10 cellular contexts compared by ENCODE assay signal in the genomic region with DNA sequence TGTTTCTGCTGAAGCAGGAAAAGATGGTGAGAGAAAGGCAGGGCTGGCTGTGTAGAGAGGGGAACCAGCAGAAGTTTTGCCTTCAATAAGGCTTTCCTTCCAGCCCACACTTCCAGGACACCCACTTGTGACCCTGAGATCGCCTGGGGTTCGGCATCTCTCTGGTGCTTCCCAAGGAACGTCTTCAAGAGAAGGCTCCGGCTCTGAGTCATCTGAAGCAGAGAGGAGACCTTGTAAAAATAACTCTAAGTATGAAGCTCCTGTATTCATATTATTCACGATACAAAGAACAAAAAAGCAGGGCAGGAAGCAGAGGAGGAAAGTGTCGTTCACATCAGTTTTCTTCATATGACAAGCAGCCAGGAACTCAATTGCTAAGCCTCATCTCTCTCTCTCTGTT.
DNase-seq lines count a peak whose midpoint lies in the region; ATAC-seq and TF ChIP-seq lines count a peak whose summit lies in the region.
"Had no signal": no experiment of that assay in that cellular context is flagged by ENCODE, and none has a peak within 500 bp of the region (broad histone marks: within the 10 kb centered on the region; RNA-seq: fewer than 3 reads in every experiment).

No MANE protein-coding gene starts in this region.

- BruUV-seq in Calu3 (replicated peaks; lab: Mats Ljungman, UMichigan) = no TSS peak

- H3F3A ChIP-seq in MM.1S (ENCODE audit: insufficient read depth, low read length) = no peaks in the 10 kb centered on the region

- CTCF ChIA-PET in CD4-positive, alpha-beta T cell (lab: Charles Lee) = interaction anchor here (1.8 kb wide), 1 partner anchor 235 kb away, joined by 4 read pairs; no protein-coding TSS in a partner anchor
- CTCF ChIA-PET in Calu3 (lab: Charles Lee) = no interaction called here

- no peak overlapping the region for H3K4me3 ChIP-seq in MM.1S (ENCODE audit: low read length)
- H3K4me3 ChIP-seq: coronary artery had no signal

- H3K27me3 Mint-ChIP-seq in CD4-positive, alpha-beta T cell = no peaks in the 10 kb centered on the region
- H3K27me3 Mint-ChIP-seq in dendritic cell treated with granulocyte-macrophage colony-stimulating factor and Interleukin-4, amounts not matched to agents 40 ng/mL and 50 ng/mL, for 4 days = no peaks in the 10 kb centered on the region
- no peaks in the 10 kb centered on the region for H3K27me3 Mint-ChIP-seq in Calu3 (ENCODE audit: unreplicated experiment)

- peaks cover 9% of the 10 kb centered on the region for H3K36me3 Mint-ChIP-seq in CD4-positive, alpha-beta T cell (ENCODE audit: low read depth)
- peaks cover 32% of the 10 kb centered on the region for H3K36me3 Mint-ChIP-seq in dendritic cell treated with granulocyte-macrophage colony-stimulating factor and Interleukin-4, amounts not matched to agents 40 ng/mL and 50 ng/mL, for 4 days (ENCODE audit: low read depth)
- H3K36me3 Mint-ChIP-seq in Calu3 (ENCODE audit: insufficient read depth, unreplicated experiment) = peaks cover 23% of the 10 kb centered on the region

- H3K4me1 Mint-ChIP-seq in CD4-positive, alpha-beta T cell (ENCODE audit: low read depth) = peaks cover 59% of the 10 kb centered on the region
- peaks cover 71% of the 10 kb centered on the region for H3K4me1 Mint-ChIP-seq in dendritic cell treated with granulocyte-macrophage colony-stimulating factor and Interleukin-4, amounts not matched to agents 40 ng/mL and 50 ng/mL, for 4 days (ENCODE audit: low read depth)
- peaks cover 59% of the 10 kb centered on the region for H3K4me1 Mint-ChIP-seq in Calu3 (ENCODE audit: low read depth, unreplicated experiment)

- peak overlapping the region; percentile 28 for H3K27ac Mint-ChIP-seq in CD4-positive, alpha-beta T cell
- H3K27ac Mint-ChIP-seq in dendritic cell treated with granulocyte-macrophage colony-stimulating factor and Interleukin-4, amounts not matched to agents 40 ng/mL and 50 ng/mL, for 4 days = peak overlapping the region; percentile 87
- H3K27ac Mint-ChIP-seq in Calu3 (ENCODE audit: unreplicated experiment) = no peak overlapping the region

- ATAC-seq in CD4-positive, alpha-beta T cell (ENCODE audit: poor library complexity) = no peak

- H3K79me2 ChIP-seq in MM.1S (ENCODE audit: low read length) = no peaks in the 10 kb centered on the region

- intact Hi-C loops in CD4-positive, alpha-beta T cell (cut with DNase I, micrococcal nuclease) = loop anchor here in 1 of 2 experiments (5.0 kb wide), 2 partner anchors 219 to 234 kb away; no protein-coding TSS in a partner anchor
- intact Hi-C loops in dendritic cell treated with granulocyte-macrophage colony-stimulating factor and Interleukin-4, amounts not matched to agents 40 ng/mL and 50 ng/mL, for 4 days (cut with micrococcal nuclease) = no loop called here
- intact Hi-C loops in Calu3 (cut with micrococcal nuclease; ENCODE audit: unreplicated experiment) = no loop called here

- H3K9ac ChIP-seq in MM.1S (ENCODE audit: low read length) = no peak overlapping the region

- no peak for TF ChIP-seq CTCF in CD4-positive, alpha-beta T cell (IDR thresholded peaks at IDR 0.05)
- TF ChIP-seq CTCF in MM.1S (IDR thresholded peaks at IDR 0.05; ENCODE audit: low read length) (no peak), Calu3 (IDR thresholded peaks at IDR 0.05; ENCODE audit: unreplicated experiment) (no peak)

- no peaks in the 10 kb centered on the region for H4K20me1 ChIP-seq in MM.1S (ENCODE audit: insufficient read depth, low read length)

- no peak overlapping the region for H3K27ac ChIP-seq in CD4-positive, alpha-beta T cell (ENCODE audit: low read depth, low read length)
- no peak overlapping the region for H3K27ac ChIP-seq in MM.1S (ENCODE audit: low read length)
- H3K27ac ChIP-seq: coronary artery had no signal

- no peaks in the 10 kb centered on the region for H3K9me3 Mint-ChIP-seq in CD4-positive, alpha-beta T cell
- no peaks in the 10 kb centered on the region for H3K9me3 Mint-ChIP-seq in dendritic cell treated with granulocyte-macrophage colony-stimulating factor and Interleukin-4, amounts not matched to agents 40 ng/mL and 50 ng/mL, for 4 days
- no peaks in the 10 kb centered on the region for H3K9me3 Mint-ChIP-seq in Calu3 (ENCODE audit: low read depth, unreplicated experiment)

- no peaks in the 10 kb centered on the region for H3K9me3 ChIP-seq in CD4-positive, alpha-beta T cell (ENCODE audit: control insufficient read depth, low read length)
- no peaks in the 10 kb centered on the region for H3K9me3 ChIP-seq in MM.1S (replicated peaks; ENCODE audit: insufficient read depth, low read length)

- no peaks in the 10 kb centered on the region for H3K4me1 ChIP-seq in MM.1S (ENCODE audit: low read length)

- no peaks in the 10 kb centered on the region for H3K27me3 ChIP-seq in CD4-positive, alpha-beta T cell (ENCODE audit: control insufficient read depth, insufficient read depth, low read length)
- H3K27me3 ChIP-seq in MM.1S (replicated peaks; ENCODE audit: insufficient read depth, low read length) = no peaks in the 10 kb centered on the region

- no peak overlapping the region for H3K4me3 Mint-ChIP-seq in CD4-positive, alpha-beta T cell
- H3K4me3 Mint-ChIP-seq in dendritic cell treated with granulocyte-macrophage colony-stimulating factor and Interleukin-4, amounts not matched to agents 40 ng/mL and 50 ng/mL, for 4 days = no peak overlapping the region
- no peak overlapping the region for H3K4me3 Mint-ChIP-seq in Calu3 (ENCODE audit: low read depth, unreplicated experiment)

- no peak for DNase-seq in CD4-positive, alpha-beta T cell
- DNase-seq in LHCN-M2 (ENCODE audit: low read depth) (peak; percentile 46), nucleus accumbens (lab: John Stamatoyannopoulos, UW) (peak in 32 of 56 donors; percentile 2 to 72 (median 24)), MM.1S (no peak), NCI-H748 (lab: John Stamatoyannopoulos, UW; ENCODE audit: unreplicated experiment) (no peak), NCI-H2196 (lab: John Stamatoyannopoulos, UW; ENCODE audit: unreplicated experiment) (no peak), Calu3 (no peak)
- DNase-seq: DND-41 had no signal

- H3K36me3 ChIP-seq in MM.1S (replicated peaks; ENCODE audit: insufficient read depth, low read length) = no peaks in the 10 kb centered on the region

- POLR2A ChIA-PET in CD4-positive, alpha-beta T cell (lab: Charles Lee) = no interaction called here

- no peaks in the 10 kb centered on the region for H3K9me2 ChIP-seq in MM.1S (replicated peaks; ENCODE audit: insufficient read depth, low read length)

- no peak overlapping the region for H2AFZ ChIP-seq in MM.1S (ENCODE audit: low read length)

- H3K4me2 ChIP-seq in MM.1S (ENCODE audit: low read depth, low read length) = no peak overlapping the region

Comparison
In these comparisons a context has a peak if more than half of its experiments do, and no peak if none do; other contexts are left out.
1. DNase-seq: peak in LHCN-M2 (single experiment) and nucleus accumbens (32 of 56); none in CD4-positive, alpha-beta T cell (0 of 10), MM.1S (single experiment), NCI-H748 (single experiment), NCI-H2196 (single experiment) and Calu3 (single experiment).